In the genomic region with DNA sequence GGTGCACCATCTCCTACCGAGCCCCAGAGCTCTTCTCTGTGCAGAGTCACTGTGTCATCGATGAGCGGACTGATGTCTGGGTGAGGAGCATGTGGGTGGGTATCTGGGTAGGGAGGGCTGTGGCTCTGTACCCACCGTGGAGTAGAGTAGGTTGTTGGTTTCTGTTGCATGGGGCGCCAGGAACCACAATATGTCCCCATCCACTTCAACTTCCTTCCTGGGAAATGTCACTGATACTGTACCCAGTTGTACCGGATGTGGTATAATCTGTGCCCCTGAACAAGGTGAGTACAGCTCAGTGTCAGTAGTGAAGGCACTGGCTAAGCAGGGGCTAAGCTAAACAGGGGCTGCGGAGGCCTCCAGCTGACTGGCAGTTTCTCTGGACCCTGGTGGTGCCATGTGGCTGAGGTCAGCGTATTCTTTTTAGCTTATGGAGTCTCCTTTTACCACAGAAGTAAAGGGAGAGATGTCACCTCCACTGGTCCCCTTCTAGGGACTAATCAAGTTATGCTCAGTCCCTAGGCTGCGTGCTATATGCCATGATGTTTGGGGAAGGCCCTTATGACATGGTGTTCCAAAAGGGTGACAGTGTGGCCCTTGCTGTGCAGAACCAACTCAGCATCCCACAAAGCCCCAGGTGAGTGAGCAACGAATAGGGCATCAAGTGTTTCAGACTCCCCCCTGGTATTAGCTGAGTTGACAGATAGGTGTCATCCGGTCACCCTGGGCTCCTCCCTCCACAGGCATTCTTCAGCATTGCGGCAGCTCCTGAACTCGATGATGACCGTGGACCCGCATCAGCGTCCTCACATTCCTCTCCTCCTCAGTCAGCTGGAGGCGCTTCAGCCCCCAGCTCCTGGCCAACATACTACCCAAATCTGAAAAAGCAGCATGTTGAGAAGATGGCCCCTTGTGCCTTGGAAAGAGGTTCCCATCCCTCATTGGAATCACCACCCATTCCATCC, we compare ENCODE assay signal across 1 cellular context.
TF ChIP-seq lines count a peak whose summit lies in the region.

No MANE protein-coding gene starts in this region.

TF ChIP-seq in K562, 482 proteins besides CTCF, POLR2A, EP300 and RAD21 (continued from another document):
- TF ChIP-seq, protein P1, sequence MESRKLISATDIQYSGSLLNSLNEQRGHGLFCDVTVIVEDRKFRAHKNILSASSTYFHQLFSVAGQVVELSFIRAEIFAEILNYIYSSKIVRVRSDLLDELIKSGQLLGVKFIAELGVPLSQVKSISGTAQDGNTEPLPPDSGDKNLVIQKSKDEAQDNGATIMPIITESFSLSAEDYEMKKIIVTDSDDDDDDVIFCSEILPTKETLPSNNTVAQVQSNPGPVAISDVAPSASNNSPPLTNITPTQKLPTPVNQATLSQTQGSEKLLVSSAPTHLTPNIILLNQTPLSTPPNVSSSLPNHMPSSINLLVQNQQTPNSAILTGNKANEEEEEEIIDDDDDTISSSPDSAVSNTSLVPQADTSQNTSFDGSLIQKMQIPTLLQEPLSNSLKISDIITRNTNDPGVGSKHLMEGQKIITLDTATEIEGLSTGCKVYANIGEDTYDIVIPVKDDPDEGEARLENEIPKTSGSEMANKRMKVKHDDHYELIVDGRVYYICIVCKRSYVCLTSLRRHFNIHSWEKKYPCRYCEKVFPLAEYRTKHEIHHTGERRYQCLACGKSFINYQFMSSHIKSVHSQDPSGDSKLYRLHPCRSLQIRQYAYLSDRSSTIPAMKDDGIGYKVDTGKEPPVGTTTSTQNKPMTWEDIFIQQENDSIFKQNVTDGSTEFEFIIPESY (CRISPR knock-in tag; IDR thresholded peaks at IDR 0.05): peak; percentile 75; the same call in 1 of the 2 replicates
- no peak for TF ChIP-seq ESRRA (IDR thresholded peaks at IDR 0.05; ENCODE audit: borderline replicate concordance, low read depth)
- no peak for TF ChIP-seq HNRNPK (IDR thresholded peaks at IDR 0.05; ENCODE audit: low read depth, low read length, poor library complexity, severe bottlenecking)
- TF ChIP-seq ZNF57 (CRISPR knock-in tag; IDR thresholded peaks at IDR 0.05): no peak
- TF ChIP-seq CBFA2T3 (IDR thresholded peaks at IDR 0.05): no peak
- TF ChIP-seq CBX2 (IDR thresholded peaks at IDR 0.05; ENCODE audit: insufficient read depth, low read length, poor library complexity, severe bottlenecking): no peak
- no peak for TF ChIP-seq DNMT1 (IDR thresholded peaks at IDR 0.05)
- no peak for TF ChIP-seq ZZZ3 (IDR thresholded peaks at IDR 0.05)
- TF ChIP-seq ZKSCAN8 (CRISPR knock-in tag; IDR thresholded peaks at IDR 0.05): no peak
- TF ChIP-seq NR4A1 (CRISPR knock-in tag; IDR thresholded peaks at IDR 0.05): no peak
- TF ChIP-seq NR4A1 (tag; IDR thresholded peaks at IDR 0.05): no peak
- no peak for TF ChIP-seq ZNF76 (CRISPR knock-in tag; IDR thresholded peaks at IDR 0.05; ENCODE audit: borderline replicate concordance)
- TF ChIP-seq FOXJ2 (tag; IDR thresholded peaks at IDR 0.05): no peak
- no peak for TF ChIP-seq ATF1 (CRISPR knock-in tag; IDR thresholded peaks at IDR 0.05)
- TF ChIP-seq ATF1 (tag; IDR thresholded peaks at IDR 0.05): no peak
- no peak for TF ChIP-seq RBM39 (optimal IDR thresholded peaks at IDR 0.05; ENCODE audit: low read depth, low read length)
- TF ChIP-seq ZSCAN32 (CRISPR knock-in tag; IDR thresholded peaks at IDR 0.05): no peak
- no peak for TF ChIP-seq DACH1 (IDR thresholded peaks at IDR 0.05; ENCODE audit: partially characterized antibody)
- TF ChIP-seq NR3C1 (CRISPR knock-in tag; IDR thresholded peaks at IDR 0.05): no peak
- TF ChIP-seq, protein P2, sequence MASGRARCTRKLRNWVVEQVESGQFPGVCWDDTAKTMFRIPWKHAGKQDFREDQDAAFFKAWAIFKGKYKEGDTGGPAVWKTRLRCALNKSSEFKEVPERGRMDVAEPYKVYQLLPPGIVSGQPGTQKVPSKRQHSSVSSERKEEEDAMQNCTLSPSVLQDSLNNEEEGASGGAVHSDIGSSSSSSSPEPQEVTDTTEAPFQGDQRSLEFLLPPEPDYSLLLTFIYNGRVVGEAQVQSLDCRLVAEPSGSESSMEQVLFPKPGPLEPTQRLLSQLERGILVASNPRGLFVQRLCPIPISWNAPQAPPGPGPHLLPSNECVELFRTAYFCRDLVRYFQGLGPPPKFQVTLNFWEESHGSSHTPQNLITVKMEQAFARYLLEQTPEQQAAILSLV (tag; IDR thresholded peaks at IDR 0.05): no peak
- peak; percentile 66 for TF ChIP-seq ZNF316 (IDR thresholded peaks at IDR 0.05)
- TF ChIP-seq, protein P3, sequence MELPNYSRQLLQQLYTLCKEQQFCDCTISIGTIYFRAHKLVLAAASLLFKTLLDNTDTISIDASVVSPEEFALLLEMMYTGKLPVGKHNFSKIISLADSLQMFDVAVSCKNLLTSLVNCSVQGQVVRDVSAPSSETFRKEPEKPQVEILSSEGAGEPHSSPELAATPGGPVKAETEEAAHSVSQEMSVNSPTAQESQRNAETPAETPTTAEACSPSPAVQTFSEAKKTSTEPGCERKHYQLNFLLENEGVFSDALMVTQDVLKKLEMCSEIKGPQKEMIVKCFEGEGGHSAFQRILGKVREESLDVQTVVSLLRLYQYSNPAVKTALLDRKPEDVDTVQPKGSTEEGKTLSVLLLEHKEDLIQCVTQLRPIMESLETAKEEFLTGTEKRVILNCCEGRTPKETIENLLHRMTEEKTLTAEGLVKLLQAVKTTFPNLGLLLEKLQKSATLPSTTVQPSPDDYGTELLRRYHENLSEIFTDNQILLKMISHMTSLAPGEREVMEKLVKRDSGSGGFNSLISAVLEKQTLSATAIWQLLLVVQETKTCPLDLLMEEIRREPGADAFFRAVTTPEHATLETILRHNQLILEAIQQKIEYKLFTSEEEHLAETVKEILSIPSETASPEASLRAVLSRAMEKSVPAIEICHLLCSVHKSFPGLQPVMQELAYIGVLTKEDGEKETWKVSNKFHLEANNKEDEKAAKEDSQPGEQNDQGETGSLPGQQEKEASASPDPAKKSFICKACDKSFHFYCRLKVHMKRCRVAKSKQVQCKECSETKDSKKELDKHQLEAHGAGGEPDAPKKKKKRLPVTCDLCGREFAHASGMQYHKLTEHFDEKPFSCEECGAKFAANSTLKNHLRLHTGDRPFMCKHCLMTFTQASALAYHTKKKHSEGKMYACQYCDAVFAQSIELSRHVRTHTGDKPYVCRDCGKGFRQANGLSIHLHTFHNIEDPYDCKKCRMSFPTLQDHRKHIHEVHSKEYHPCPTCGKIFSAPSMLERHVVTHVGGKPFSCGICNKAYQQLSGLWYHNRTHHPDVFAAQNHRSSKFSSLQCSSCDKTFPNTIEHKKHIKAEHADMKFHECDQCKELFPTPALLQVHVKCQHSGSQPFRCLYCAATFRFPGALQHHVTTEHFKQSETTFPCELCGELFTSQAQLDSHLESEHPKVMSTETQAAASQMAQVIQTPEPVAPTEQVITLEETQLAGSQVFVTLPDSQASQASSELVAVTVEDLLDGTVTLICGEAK (IDR thresholded peaks at IDR 0.05): no peak
- TF ChIP-seq, protein P3 (CRISPR knock-in tag; IDR thresholded peaks at IDR 0.05): no peak
- TF ChIP-seq EZH2 (IDR thresholded peaks at IDR 0.05; ENCODE audit: borderline replicate concordance, low read depth, low read length): no peak
- no peak for TF ChIP-seq TARDBP (IDR thresholded peaks at IDR 0.05)
- no peak for TF ChIP-seq ZNF589 (CRISPR knock-in tag; IDR thresholded peaks at IDR 0.05; ENCODE audit: low read depth)
- TF ChIP-seq RFX5 (IDR thresholded peaks at IDR 0.05; ENCODE audit: low read depth, low read length): no peak
- TF ChIP-seq, protein P4, sequence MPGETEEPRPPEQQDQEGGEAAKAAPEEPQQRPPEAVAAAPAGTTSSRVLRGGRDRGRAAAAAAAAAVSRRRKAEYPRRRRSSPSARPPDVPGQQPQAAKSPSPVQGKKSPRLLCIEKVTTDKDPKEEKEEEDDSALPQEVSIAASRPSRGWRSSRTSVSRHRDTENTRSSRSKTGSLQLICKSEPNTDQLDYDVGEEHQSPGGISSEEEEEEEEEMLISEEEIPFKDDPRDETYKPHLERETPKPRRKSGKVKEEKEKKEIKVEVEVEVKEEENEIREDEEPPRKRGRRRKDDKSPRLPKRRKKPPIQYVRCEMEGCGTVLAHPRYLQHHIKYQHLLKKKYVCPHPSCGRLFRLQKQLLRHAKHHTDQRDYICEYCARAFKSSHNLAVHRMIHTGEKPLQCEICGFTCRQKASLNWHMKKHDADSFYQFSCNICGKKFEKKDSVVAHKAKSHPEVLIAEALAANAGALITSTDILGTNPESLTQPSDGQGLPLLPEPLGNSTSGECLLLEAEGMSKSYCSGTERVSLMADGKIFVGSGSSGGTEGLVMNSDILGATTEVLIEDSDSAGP (CRISPR knock-in tag; IDR thresholded peaks at IDR 0.05): no peak
- peak; percentile 31; the same call in 1 of the 2 replicates for TF ChIP-seq MAFG (tag; conservative IDR thresholded peaks at IDR 0.05)
- TF ChIP-seq, protein P5, sequence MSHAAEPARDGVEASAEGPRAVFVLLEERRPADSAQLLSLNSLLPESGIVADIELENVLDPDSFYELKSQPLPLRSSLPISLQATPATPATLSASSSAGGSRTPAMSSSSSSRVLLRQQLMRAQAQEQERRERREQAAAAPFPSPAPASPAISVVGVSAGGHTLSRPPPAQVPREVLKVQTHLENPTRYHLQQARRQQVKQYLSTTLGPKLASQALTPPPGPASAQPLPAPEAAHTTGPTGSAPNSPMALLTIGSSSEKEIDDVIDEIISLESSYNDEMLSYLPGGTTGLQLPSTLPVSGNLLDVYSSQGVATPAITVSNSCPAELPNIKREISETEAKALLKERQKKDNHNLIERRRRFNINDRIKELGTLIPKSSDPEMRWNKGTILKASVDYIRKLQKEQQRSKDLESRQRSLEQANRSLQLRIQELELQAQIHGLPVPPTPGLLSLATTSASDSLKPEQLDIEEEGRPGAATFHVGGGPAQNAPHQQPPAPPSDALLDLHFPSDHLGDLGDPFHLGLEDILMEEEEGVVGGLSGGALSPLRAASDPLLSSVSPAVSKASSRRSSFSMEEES (CRISPR knock-in tag; IDR thresholded peaks at IDR 0.05): no peak
- TF ChIP-seq RBM34 (IDR thresholded peaks at IDR 0.05; ENCODE audit: borderline replicate concordance, insufficient read depth, low read length): no peak
- TF ChIP-seq HMGN3 (IDR thresholded peaks at IDR 0.05; ENCODE audit: borderline replicate concordance, extremely low read depth, insufficient read length, low read depth, low read length): no peak
- TF ChIP-seq POLR2AphosphoS5 (IDR thresholded peaks at IDR 0.05; ENCODE audit: control insufficient read depth, insufficient read depth, low read depth, low read length): no peak
- TF ChIP-seq, protein P6, sequence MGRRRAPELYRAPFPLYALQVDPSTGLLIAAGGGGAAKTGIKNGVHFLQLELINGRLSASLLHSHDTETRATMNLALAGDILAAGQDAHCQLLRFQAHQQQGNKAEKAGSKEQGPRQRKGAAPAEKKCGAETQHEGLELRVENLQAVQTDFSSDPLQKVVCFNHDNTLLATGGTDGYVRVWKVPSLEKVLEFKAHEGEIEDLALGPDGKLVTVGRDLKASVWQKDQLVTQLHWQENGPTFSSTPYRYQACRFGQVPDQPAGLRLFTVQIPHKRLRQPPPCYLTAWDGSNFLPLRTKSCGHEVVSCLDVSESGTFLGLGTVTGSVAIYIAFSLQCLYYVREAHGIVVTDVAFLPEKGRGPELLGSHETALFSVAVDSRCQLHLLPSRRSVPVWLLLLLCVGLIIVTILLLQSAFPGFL (CRISPR knock-in tag; IDR thresholded peaks at IDR 0.05): no peak
- no peak for TF ChIP-seq PCBP1 (IDR thresholded peaks at IDR 0.05; ENCODE audit: low read depth, low read length, poor library complexity, severe bottlenecking)
- TF ChIP-seq, protein P7, sequence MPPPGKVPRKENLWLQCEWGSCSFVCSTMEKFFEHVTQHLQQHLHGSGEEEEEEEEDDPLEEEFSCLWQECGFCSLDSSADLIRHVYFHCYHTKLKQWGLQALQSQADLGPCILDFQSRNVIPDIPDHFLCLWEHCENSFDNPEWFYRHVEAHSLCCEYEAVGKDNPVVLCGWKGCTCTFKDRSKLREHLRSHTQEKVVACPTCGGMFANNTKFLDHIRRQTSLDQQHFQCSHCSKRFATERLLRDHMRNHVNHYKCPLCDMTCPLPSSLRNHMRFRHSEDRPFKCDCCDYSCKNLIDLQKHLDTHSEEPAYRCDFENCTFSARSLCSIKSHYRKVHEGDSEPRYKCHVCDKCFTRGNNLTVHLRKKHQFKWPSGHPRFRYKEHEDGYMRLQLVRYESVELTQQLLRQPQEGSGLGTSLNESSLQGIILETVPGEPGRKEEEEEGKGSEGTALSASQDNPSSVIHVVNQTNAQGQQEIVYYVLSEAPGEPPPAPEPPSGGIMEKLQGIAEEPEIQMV (tag; conservative IDR thresholded peaks at IDR 0.05; ENCODE audit: low read depth): no peak
- no peak for TF ChIP-seq PCBP2 (IDR thresholded peaks at IDR 0.05; ENCODE audit: low read depth, low read length, poor library complexity, severe bottlenecking)
